In genomic region chr2:126496493-126496892, GRCh38 we compare ENCODE assay signal across 14 cellular contexts.
DNase-seq lines count a peak whose midpoint lies in the region; ATAC-seq and TF ChIP-seq lines count a peak whose summit lies in the region.
"Had no signal": no experiment of that assay in that cellular context is flagged by ENCODE, and none has a peak within 500 bp of the region (broad histone marks: within the 10 kb centered on the region; RNA-seq: fewer than 3 reads in every experiment).

No MANE protein-coding gene starts in this region.

- no peaks in the 10 kb centered on the region for H3K27me3 ChIP-seq in testis
- H3K27me3 ChIP-seq: upper lobe of left lung had no signal

- peak; percentile 92 for ATAC-seq in GM21576 (IDR thresholded peaks at IDR 0.05; ENCODE audit: unreplicated experiment)
- ATAC-seq in HG03103 (IDR thresholded peaks at IDR 0.05; ENCODE audit: low read depth, unreplicated experiment), result peak; percentile 93
- ATAC-seq in stimulated activated naive B cell treated with anti-CD40 and anti-IgM and Interleukin-4, amounts not matched to agents 10 μg/mL and 1 μg/mL and 100 μg/mL, for 72 hours (replicated peaks), result peak in 1 of 2 donors; percentile 61
- ATAC-seq: A549, Panc1 had no signal

- H3K36me3 ChIP-seq in testis (ENCODE audit: low read depth, missing control alignments), result no peaks in the 10 kb centered on the region
- H3K36me3 ChIP-seq: upper lobe of left lung had no signal

- H3K9me3 ChIP-seq in testis, result no peaks in the 10 kb centered on the region
- H3K9me3 ChIP-seq: A549 had no signal

- TF ChIP-seq POLR2A in testis (IDR thresholded peaks at IDR 0.05), result no peak

- no peak overlapping the region for H3K4me3 ChIP-seq in testis
- H3K4me3 ChIP-seq: A549, upper lobe of left lung had no signal

- intact Hi-C loops in activated CD4-positive, alpha-beta memory T cell treated with anti-CD3 and anti-CD28 coated beads for 36 hours (cut with micrococcal nuclease), result no loop called here
- intact Hi-C loops in testis (cut with DNase I; ENCODE audit: low total_unique reads), result no loop called here

- H3K9me3 Mint-ChIP-seq in activated CD4-positive, alpha-beta memory T cell treated with anti-CD3 and anti-CD28 coated beads for 36 hours, result peaks cover 16% of the 10 kb centered on the region
- H3K9me3 Mint-ChIP-seq in activated CD4-positive, alpha-beta memory T cell treated with anti-CD3 and anti-CD28 coated beads, Interleukin-2, amount 10 ng/mL, durations not matched to agents 7 days and 5 days, result peaks cover 4% of the 10 kb centered on the region
- H3K9me3 Mint-ChIP-seq in stimulated activated naive B cell treated with anti-CD40 and anti-IgM and Interleukin-4, amounts not matched to agents 10 μg/mL and 1 μg/mL and 100 μg/mL, for 72 hours, result peaks cover 8 to 10% of the 10 kb centered on the region in 2 donors

- no peak overlapping the region for H3K4me3 Mint-ChIP-seq in activated CD4-positive, alpha-beta memory T cell treated with anti-CD3 and anti-CD28 coated beads for 36 hours
- no peak overlapping the region for H3K4me3 Mint-ChIP-seq in activated CD4-positive, alpha-beta memory T cell treated with anti-CD3 and anti-CD28 coated beads, Interleukin-2, amount 10 ng/mL, durations not matched to agents 7 days and 5 days
- no peak overlapping the region for H3K4me3 Mint-ChIP-seq in stimulated activated naive B cell treated with anti-CD40 and anti-IgM and Interleukin-4, amounts not matched to agents 10 μg/mL and 1 μg/mL and 100 μg/mL, for 72 hours
- H3K4me3 Mint-ChIP-seq: activated B cell treated with CpG ODN at 0.5 μM for 24 hours; activated naive CD4-positive, alpha-beta T cell treated with anti-CD3 and anti-CD28 coated beads for 36 hours had no signal

- CTCF ChIA-PET in activated CD4-positive, alpha-beta memory T cell treated with anti-CD3 and anti-CD28 coated beads for 36 hours (lab: Charles Lee), result no interaction called here
- CTCF ChIA-PET in activated CD4-positive, alpha-beta memory T cell treated with anti-CD3 and anti-CD28 coated beads, Interleukin-2, amount 10 ng/mL, durations not matched to agents 7 days and 5 days (lab: Charles Lee), result no interaction called here

- DNase-seq in activated CD4-positive, alpha-beta memory T cell treated with anti-CD3 and anti-CD28 coated beads for 36 hours, result peak; percentile 48
- no peak for DNase-seq in activated CD4-positive, alpha-beta memory T cell treated with anti-CD3 and anti-CD28 coated beads, Interleukin-2, amount 10 ng/mL, durations not matched to agents 7 days and 5 days
- DNase-seq in stimulated activated naive B cell treated with anti-CD40 and anti-IgM and Interleukin-4, amounts not matched to agents 10 μg/mL and 1 μg/mL and 100 μg/mL, for 72 hours, result no peak
- DNase-seq in testis (no peak), H4 (ENCODE audit: low spot score) (no peak)
- no peak for DNase-seq in activated CD8-positive, alpha-beta memory T cell treated with anti-CD3 and anti-CD28 coated beads, Interleukin-2, amount 50 U/mL, for 4 hours
- DNase-seq: activated B cell treated with CpG ODN at 0.5 μM for 24 hours; activated naive CD4-positive, alpha-beta T cell treated with anti-CD3 and anti-CD28 coated beads for 36 hours; NCI-H2081 treated with DMSO at 0.1 percent for 48 hours; upper lobe of left lung had no signal

- POLR2A ChIA-PET in activated CD4-positive, alpha-beta memory T cell treated with anti-CD3 and anti-CD28 coated beads for 36 hours (lab: Charles Lee), result no interaction called here
- POLR2A ChIA-PET in activated CD4-positive, alpha-beta memory T cell treated with anti-CD3 and anti-CD28 coated beads, Interleukin-2, amount 10 ng/mL, durations not matched to agents 7 days and 5 days (lab: Charles Lee), result no interaction called here

- peaks cover 13% of the 10 kb centered on the region for H3K27me3 Mint-ChIP-seq in activated CD4-positive, alpha-beta memory T cell treated with anti-CD3 and anti-CD28 coated beads for 36 hours
- H3K27me3 Mint-ChIP-seq in activated CD4-positive, alpha-beta memory T cell treated with anti-CD3 and anti-CD28 coated beads, Interleukin-2, amount 10 ng/mL, durations not matched to agents 7 days and 5 days, result peaks cover 5% of the 10 kb centered on the region
- no peaks in the 10 kb centered on the region for H3K27me3 Mint-ChIP-seq in stimulated activated naive B cell treated with anti-CD40 and anti-IgM and Interleukin-4, amounts not matched to agents 10 μg/mL and 1 μg/mL and 100 μg/mL, for 72 hours

- no peak for TF ChIP-seq CTCF in testis (IDR thresholded peaks at IDR 0.05)

- 90 to 95% methylated on average over 5 of the region's 5 CpGs for whole genome bisulfite sequencing in testis, 2 donors

- H3K27ac Mint-ChIP-seq in activated CD4-positive, alpha-beta memory T cell treated with anti-CD3 and anti-CD28 coated beads for 36 hours, result no peak overlapping the region
- no peak overlapping the region for H3K27ac Mint-ChIP-seq in activated CD4-positive, alpha-beta memory T cell treated with anti-CD3 and anti-CD28 coated beads, Interleukin-2, amount 10 ng/mL, durations not matched to agents 7 days and 5 days
- peak overlapping the region; percentile 40 for H3K27ac Mint-ChIP-seq in stimulated activated naive B cell treated with anti-CD40 and anti-IgM and Interleukin-4, amounts not matched to agents 10 μg/mL and 1 μg/mL and 100 μg/mL, for 72 hours
- H3K27ac Mint-ChIP-seq: activated B cell treated with CpG ODN at 0.5 μM for 24 hours; activated naive CD4-positive, alpha-beta T cell treated with anti-CD3 and anti-CD28 coated beads for 36 hours had no signal

- H3K36me3 Mint-ChIP-seq in activated CD4-positive, alpha-beta memory T cell treated with anti-CD3 and anti-CD28 coated beads for 36 hours, result no peaks in the 10 kb centered on the region
- H3K36me3 Mint-ChIP-seq in activated CD4-positive, alpha-beta memory T cell treated with anti-CD3 and anti-CD28 coated beads, Interleukin-2, amount 10 ng/mL, durations not matched to agents 7 days and 5 days (ENCODE audit: low read depth), result no peaks in the 10 kb centered on the region
- H3K36me3 Mint-ChIP-seq in stimulated activated naive B cell treated with anti-CD40 and anti-IgM and Interleukin-4, amounts not matched to agents 10 μg/mL and 1 μg/mL and 100 μg/mL, for 72 hours, result no peaks in the 10 kb centered on the region

- H3K4me1 ChIP-seq in testis, result no peaks in the 10 kb centered on the region
- H3K4me1 ChIP-seq: A549, upper lobe of left lung had no signal

- H3K4me1 Mint-ChIP-seq in activated CD4-positive, alpha-beta memory T cell treated with anti-CD3 and anti-CD28 coated beads for 36 hours (ENCODE audit: low read depth), result no peaks in the 10 kb centered on the region
- H3K4me1 Mint-ChIP-seq in activated CD4-positive, alpha-beta memory T cell treated with anti-CD3 and anti-CD28 coated beads, Interleukin-2, amount 10 ng/mL, durations not matched to agents 7 days and 5 days, result no peaks in the 10 kb centered on the region
- no peaks in the 10 kb centered on the region for H3K4me1 Mint-ChIP-seq in stimulated activated naive B cell treated with anti-CD40 and anti-IgM and Interleukin-4, amounts not matched to agents 10 μg/mL and 1 μg/mL and 100 μg/mL, for 72 hours
- H3K4me1 Mint-ChIP-seq: activated B cell treated with CpG ODN at 0.5 μM for 24 hours had no signal

- no peak overlapping the region for H3K27ac ChIP-seq in testis
- H3K27ac ChIP-seq: A549, upper lobe of left lung had no signal
